In the genomic region with DNA sequence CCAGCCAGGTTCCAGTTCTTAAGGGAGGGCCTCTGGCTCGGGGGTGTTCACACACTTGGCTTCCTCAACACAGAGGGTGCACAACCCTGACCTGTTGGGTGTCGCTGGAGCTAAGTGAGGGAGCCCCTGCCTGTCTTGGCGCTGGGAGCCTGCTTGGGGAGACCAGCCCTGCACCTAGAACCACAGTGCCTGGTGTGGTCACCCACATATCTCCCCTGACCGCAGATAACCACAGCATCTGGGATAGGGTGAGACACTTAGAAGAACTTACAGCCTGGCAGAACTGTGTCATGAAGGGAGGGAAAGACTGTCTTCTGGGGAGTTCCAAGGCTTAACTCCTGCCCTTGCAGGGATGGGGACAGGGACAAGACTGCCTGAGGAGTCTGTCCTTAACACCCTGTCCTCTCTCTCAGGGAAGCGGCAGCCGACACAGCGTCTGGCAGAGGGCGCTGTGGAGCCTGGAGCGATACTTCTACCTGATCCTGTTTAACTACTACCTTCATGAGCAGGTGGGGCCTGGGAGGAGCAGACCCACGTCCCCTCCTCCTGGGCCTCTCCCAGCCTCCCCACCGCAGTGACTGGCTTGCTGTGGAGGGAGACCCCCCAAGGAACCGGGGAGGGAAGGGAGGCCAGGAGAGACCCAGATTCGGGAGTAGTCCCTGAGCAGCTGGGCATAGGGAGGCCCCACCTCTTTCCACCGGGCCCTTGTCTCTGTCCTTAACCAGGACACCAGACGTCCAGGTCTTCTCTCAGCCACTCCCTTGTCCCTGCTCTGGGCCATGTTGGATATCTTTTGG, we compare ENCODE assay signal across 10 cellular contexts. TPM values are rescaled to one million over a fixed set of nuclear protein-coding genes. Genes with fewer than 3 reads are reported as not detected.
DNase-seq lines count a peak whose midpoint lies in the region; ATAC-seq and TF ChIP-seq lines count a peak whose summit lies in the region.
"Had no signal": no experiment of that assay in that cellular context is flagged by ENCODE, and none has a peak within 500 bp of the region (broad histone marks: within the 10 kb centered on the region; RNA-seq: fewer than 3 reads in every experiment).

No MANE protein-coding gene starts in this region.

- no peak for ATAC-seq in HG02642 (IDR thresholded peaks at IDR 0.05; ENCODE audit: poor library complexity, unreplicated experiment)

- H3K4me3 Mint-ChIP-seq in brain (no peak overlapping the region), osteocyte (ENCODE audit: unreplicated experiment) (no peak overlapping the region)
- H3K4me3 Mint-ChIP-seq: activated naive CD8-positive, alpha-beta T cell; natural killer cell treated with Interleukin-12 subunit alpha and Interleukin-12 subunit beta and Interleukin-15 and Interleukin-18, amount 100 ng/mL, for 72 hours had no signal

- CTCF ChIA-PET in GM10248 (lab: Yijun Ruan, JAX) = interaction anchor here (0.9 to 4.5 kb wide), 5 partner anchors 9 to 76 kb away, joined by 3 to 29 read pairs (median 4); no protein-coding TSS in a partner anchor

- no peak overlapping the region for H3K27ac Mint-ChIP-seq in brain
- H3K27ac Mint-ChIP-seq in osteocyte (ENCODE audit: unreplicated experiment) = no peak overlapping the region
- H3K27ac Mint-ChIP-seq: activated naive CD8-positive, alpha-beta T cell; natural killer cell treated with Interleukin-12 subunit alpha and Interleukin-12 subunit beta and Interleukin-15 and Interleukin-18, amount 100 ng/mL, for 72 hours had no signal

- H3K4me3 ChIP-seq in MG63 = no peak overlapping the region

- H3K36me3 Mint-ChIP-seq in brain (peaks cover 6% of the 10 kb centered on the region), osteocyte (ENCODE audit: unreplicated experiment) (no peaks in the 10 kb centered on the region)
- H3K36me3 Mint-ChIP-seq: activated naive CD8-positive, alpha-beta T cell; natural killer cell treated with Interleukin-12 subunit alpha and Interleukin-12 subunit beta and Interleukin-15 and Interleukin-18, amount 100 ng/mL, for 72 hours had no signal

- peak; percentile 37 for TF ChIP-seq CTCF in GM10248 (IDR thresholded peaks at IDR 0.05; ENCODE audit: control extremely low read depth, extremely low read depth, low read depth, missing control alignments)
- peak; percentile 61 for TF ChIP-seq CTCF in LNCAP (IDR thresholded peaks at IDR 0.05)
- TF ChIP-seq CTCF in brain (conservative IDR thresholded peaks at IDR 0.05) = peak; percentile 31 to 44
- peak; percentile 52 for TF ChIP-seq CTCF in osteocyte (IDR thresholded peaks at IDR 0.05)

- H3K4me1 Mint-ChIP-seq in brain (peaks cover 15% of the 10 kb centered on the region), osteocyte (ENCODE audit: unreplicated experiment) (peaks cover 3% of the 10 kb centered on the region)

- no peaks in the 10 kb centered on the region for H3K36me3 ChIP-seq in MG63

- H3K27me3 ChIP-seq in MG63 = no peaks in the 10 kb centered on the region

- no peak for DNase-seq in GM10248 (ENCODE audit: extremely low spot score)
- DNase-seq in osteocyte (ENCODE audit: extremely low spot score, unreplicated experiment) = no peak
- no peak for DNase-seq in NCI-H526 treated with DMSO at 0.1 percent for 48 hours (lab: John Stamatoyannopoulos, UW)
- no peak for DNase-seq in MG63
- no peak for DNase-seq in NCI-H226

- H3K9me3 Mint-ChIP-seq in brain (no peaks in the 10 kb centered on the region), osteocyte (ENCODE audit: unreplicated experiment) (no peaks in the 10 kb centered on the region)
- H3K9me3 Mint-ChIP-seq: natural killer cell treated with Interleukin-12 subunit alpha and Interleukin-12 subunit beta and Interleukin-15 and Interleukin-18, amount 100 ng/mL, for 72 hours had no signal

- no peaks in the 10 kb centered on the region for H3K9me3 ChIP-seq in MG63

- POLR2A ChIA-PET in GM10248 (lab: Yijun Ruan, JAX) = no interaction called here

- H3K27me3 Mint-ChIP-seq in brain (no peaks in the 10 kb centered on the region), osteocyte (ENCODE audit: unreplicated experiment) (no peaks in the 10 kb centered on the region)
- H3K27me3 Mint-ChIP-seq: activated naive CD8-positive, alpha-beta T cell had no signal

RNA-seq across cellular contexts. Expression of gene PALD1, which starts 59.0 kb away (rescaled TPM):
- 6.4 TPM for polyA plus RNA-seq in brain (ENCODE audit: insufficient read depth, low read depth, low replicate concordance)
- 2.8 and 3.1 TPM in 2 replicates for total RNA-seq in osteocyte
- total RNA-seq in MG63 (2014; rRNA removed; shearing (Covaris generic); ENCODE audit: low replicate concordance) = 5.3 and 7.8 TPM in 2 replicates
